21 cellular contexts compared by ENCODE assay signal in the genomic region with DNA sequence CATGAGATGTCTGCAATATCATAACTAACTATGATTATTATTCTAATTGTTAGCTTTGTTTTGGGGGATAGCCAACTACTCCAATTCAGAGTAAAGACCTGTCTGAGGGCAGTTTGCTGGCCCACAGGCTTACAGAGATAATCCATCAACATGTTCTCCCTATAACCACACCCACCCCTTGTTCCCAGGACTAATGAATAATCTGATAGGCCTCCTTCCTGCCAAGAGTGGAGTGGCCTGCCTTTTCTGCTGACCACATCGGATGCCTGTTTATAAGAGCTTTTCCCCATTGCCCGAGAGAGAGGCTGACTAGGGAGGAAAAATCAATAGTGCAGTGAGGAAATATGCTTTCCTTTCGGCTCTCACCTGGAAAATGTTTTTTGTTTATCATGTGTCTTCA. TPM values are rescaled to one million over a fixed set of nuclear protein-coding genes. Genes with fewer than 3 reads are reported as not detected.
DNase-seq lines count a peak whose midpoint lies in the region; ATAC-seq and TF ChIP-seq lines count a peak whose summit lies in the region.
"Had no signal": no experiment of that assay in that cellular context is flagged by ENCODE, and none has a peak within 500 bp of the region (broad histone marks: within the 10 kb centered on the region; RNA-seq: fewer than 3 reads in every experiment).

No MANE protein-coding gene starts in this region.

- H4K20me1 ChIP-seq in hepatocyte (ENCODE audit: insufficient read depth, poor library complexity, severe bottlenecking) (no peaks in the 10 kb centered on the region), MM.1S (ENCODE audit: insufficient read depth, low read length) (no peaks in the 10 kb centered on the region)

- no peak for TF ChIP-seq CTCF in right atrium auricular region (IDR thresholded peaks at IDR 0.05)
- no peak for TF ChIP-seq CTCF in WERI-Rb-1 (IDR thresholded peaks at IDR 0.05; ENCODE audit: low read depth, low read length)
- TF ChIP-seq CTCF in hepatocyte (IDR thresholded peaks at IDR 0.05; ENCODE audit: poor library complexity), result no peak
- no peak for TF ChIP-seq CTCF in upper lobe of right lung (IDR thresholded peaks at IDR 0.05)
- no peak for TF ChIP-seq CTCF in MM.1S (IDR thresholded peaks at IDR 0.05; ENCODE audit: low read length)

- H3K9me3 ChIP-seq in right atrium auricular region (no peaks in the 10 kb centered on the region), WERI-Rb-1 (ENCODE audit: severe bottlenecking) (no peaks in the 10 kb centered on the region), hepatocyte (ENCODE audit: low read depth) (no peaks in the 10 kb centered on the region), upper lobe of right lung (no peaks in the 10 kb centered on the region), MM.1S (replicated peaks; ENCODE audit: insufficient read depth, low read length) (no peaks in the 10 kb centered on the region)

- WGBS in hepatocyte (ENCODE audit: low lambda C conversion rate, missing lambda C conversion rate), result 73% methylated on average over 3 of the region's 3 CpGs

- H3K4me3 ChIP-seq in right atrium auricular region, result no peak overlapping the region
- H3K4me3 ChIP-seq in WERI-Rb-1 (ENCODE audit: low read depth, low read length), result no peak overlapping the region
- H3K4me3 ChIP-seq in hepatocyte, result no peak overlapping the region
- H3K4me3 ChIP-seq in upper lobe of right lung, result no peak overlapping the region
- no peak overlapping the region for H3K4me3 ChIP-seq in MM.1S (ENCODE audit: low read length)
- H3K4me3 ChIP-seq: PC-9 had no signal

- H3K4me2 ChIP-seq in hepatocyte, result no peak overlapping the region
- no peak overlapping the region for H3K4me2 ChIP-seq in MM.1S (ENCODE audit: low read depth, low read length)
- H3K4me2 ChIP-seq: PC-9 had no signal

- ATAC-seq in upper lobe of right lung, result peak; percentile 47
- no peak for ATAC-seq in GM19328 (IDR thresholded peaks at IDR 0.05; ENCODE audit: unreplicated experiment)
- no peak for ATAC-seq in HG02973 (IDR thresholded peaks at IDR 0.05; ENCODE audit: unreplicated experiment)

- H2AFZ ChIP-seq in hepatocyte, result no peak overlapping the region
- H2AFZ ChIP-seq in MM.1S (ENCODE audit: low read length), result no peak overlapping the region
- H2AFZ ChIP-seq: PC-9 had no signal

- H3K36me3 ChIP-seq in right atrium auricular region, result no peaks in the 10 kb centered on the region
- no peaks in the 10 kb centered on the region for H3K36me3 ChIP-seq in WERI-Rb-1
- no peaks in the 10 kb centered on the region for H3K36me3 ChIP-seq in hepatocyte (replicated peaks; ENCODE audit: insufficient read depth, low read depth)
- no peaks in the 10 kb centered on the region for H3K36me3 ChIP-seq in upper lobe of right lung
- no peaks in the 10 kb centered on the region for H3K36me3 ChIP-seq in MM.1S (replicated peaks; ENCODE audit: insufficient read depth, low read length)

- no peaks in the 10 kb centered on the region for H3K9me2 ChIP-seq in hepatocyte (replicated peaks; ENCODE audit: insufficient read depth)
- no peaks in the 10 kb centered on the region for H3K9me2 ChIP-seq in MM.1S (replicated peaks; ENCODE audit: insufficient read depth, low read length)

- H3K27ac ChIP-seq in right atrium auricular region (no peak overlapping the region), WERI-Rb-1 (no peak overlapping the region; the same call in 1 of the 2 replicates), hepatocyte (no peak overlapping the region), upper lobe of right lung (no peak overlapping the region), MM.1S (ENCODE audit: low read length) (no peak overlapping the region)
- H3K27ac ChIP-seq: PC-9 had no signal

- H3K27me3 ChIP-seq in right atrium auricular region (no peaks in the 10 kb centered on the region), WERI-Rb-1 (ENCODE audit: insufficient read depth, low read depth, severe bottlenecking) (no peaks in the 10 kb centered on the region), hepatocyte (no peaks in the 10 kb centered on the region), upper lobe of right lung (no peaks in the 10 kb centered on the region), MM.1S (replicated peaks; ENCODE audit: insufficient read depth, low read length) (no peaks in the 10 kb centered on the region)

- no peaks in the 10 kb centered on the region for H3K79me2 ChIP-seq in hepatocyte
- no peaks in the 10 kb centered on the region for H3K79me2 ChIP-seq in MM.1S (ENCODE audit: low read length)

- H3K4me1 ChIP-seq in right atrium auricular region (no peaks in the 10 kb centered on the region), hepatocyte (ENCODE audit: insufficient read depth) (no peaks in the 10 kb centered on the region), upper lobe of right lung (no peaks in the 10 kb centered on the region), MM.1S (ENCODE audit: low read length) (peaks cover 17% of the 10 kb centered on the region)

- no peak overlapping the region for H3K9ac ChIP-seq in MM.1S (ENCODE audit: low read length)

- DNase-seq in right atrium auricular region (ENCODE audit: low spot score) (peak; percentile 5), cardiac septum (ENCODE audit: low spot score) (no peak), WERI-Rb-1 (peak; percentile 60), hepatocyte (ENCODE audit: low spot score) (peak; percentile 10), upper lobe of right lung (no peak), MM.1S (no peak)
- DNase-seq: activated CD4-positive, alpha-beta T cell treated with anti-CD3 and anti-CD28 coated beads, Interleukin-2, amount 10 ng/mL, durations not matched to agents 24 days and 14 days; aorta; CD4-positive, CD25-positive, alpha-beta regulatory T cell; DMS53; foreskin melanocyte; H7; KBM-7; NCI-H2081 treated with DMSO at 0.1 percent for 48 hours; NCI-H526 treated with DMSO at 0.1 percent for 48 hours; PC-9; stimulated activated CD4-positive, alpha-beta T cell treated with anti-CD3 and anti-CD28 coated beads, Interleukin-1b, Interleukin-23, amount 100 ng/mL, for 48 hours; trophoblast cell had no signal

- H3F3A ChIP-seq in MM.1S (ENCODE audit: insufficient read depth, low read length), result no peaks in the 10 kb centered on the region

- intact Hi-C loops in cardiac septum (cut with DNase I) (no loop called here), upper lobe of right lung (cut with DNase I) (no loop called here)

RNA-seq across cellular contexts. Expression of gene PLPP4, which starts 38.2 kb away (rescaled TPM):
- not detected for total RNA-seq in right atrium auricular region
- 0.27 TPM for total RNA-seq in cardiac septum
- total RNA-seq in hepatocyte, result 1.5 and 3.4 TPM in 2 replicates
- 10.0 and 10.8 TPM in 2 replicates for polyA plus RNA-seq in hepatocyte
- 0.38 TPM for total RNA-seq in upper lobe of right lung
- total RNA-seq: A673; activated CD4-positive, alpha-beta T cell treated with anti-CD3 and anti-CD28 coated beads, Interleukin-2, amount 10 ng/mL, durations not matched to agents 24 days and 14 days; aorta; CD4-positive, CD25-positive, alpha-beta regulatory T cell; PC-9 had no signal
- polyA plus RNA-seq: aorta; CD4-positive, CD25-positive, alpha-beta regulatory T cell had no signal

Comparison
In these comparisons a context has a peak if more than half of its experiments do, and no peak if none do; other contexts are left out.
1. DNase-seq: peak in right atrium auricular region (single experiment), WERI-Rb-1 (single experiment) and hepatocyte (single experiment); none in cardiac septum (single experiment), upper lobe of right lung (single experiment) and MM.1S (single experiment).